8 cellular contexts compared by ENCODE assay signal in genomic region chr1:183477986-183478781, GRCh38.
DNase-seq lines count a peak whose midpoint lies in the region; ATAC-seq and TF ChIP-seq lines count a peak whose summit lies in the region.

No MANE protein-coding gene starts in this region.

- H3K9me3 Mint-ChIP-seq in activated naive CD8-positive, alpha-beta T cell (ENCODE audit: low read depth): no peaks in the 10 kb centered on the region

- no peak for TF ChIP-seq CTCF in GM12864 (IDR thresholded peaks at IDR 0.05; ENCODE audit: low read depth, low read length, missing control alignments)

- no peak for DNase-seq in GM12864 (ENCODE audit: low read depth)
- DNase-seq in NCI-H2081 treated with DMSO at 0.1 percent for 48 hours (lab: John Stamatoyannopoulos, UW): no peak
- no peak for DNase-seq in HEK293T (ENCODE audit: extremely low spot score)
- no peak for DNase-seq in anterior cingulate cortex (lab: John Stamatoyannopoulos, UW)
- no peak for DNase-seq in amniotic stem cell (lab: John Stamatoyannopoulos, UW)

- no peaks in the 10 kb centered on the region for H3K27me3 Mint-ChIP-seq in activated naive CD8-positive, alpha-beta T cell

- peaks cover 66% of the 10 kb centered on the region for H3K4me1 Mint-ChIP-seq in activated naive CD8-positive, alpha-beta T cell (ENCODE audit: low read depth)

- CTCF ChIA-PET in HEK293T (lab: Yijun Ruan, JAX): no interaction called here

- peak; percentile 19 for ATAC-seq in GM19468 (IDR thresholded peaks at IDR 0.05; ENCODE audit: extremely low read depth, unreplicated experiment)
- peak; percentile 52 for ATAC-seq in HG03460 (IDR thresholded peaks at IDR 0.05; ENCODE audit: unreplicated experiment)

- H3K4me3 ChIP-seq in GM12864 (ENCODE audit: low read depth, low read length): peak overlapping the region; percentile 20; the same call in 1 of the 2 replicates

- peaks cover 4% of the 10 kb centered on the region for H3K36me3 Mint-ChIP-seq in activated naive CD8-positive, alpha-beta T cell

- peak overlapping the region; percentile 55 for H3K4me3 Mint-ChIP-seq in activated naive CD8-positive, alpha-beta T cell

- peak overlapping the region; percentile 30 for H3K27ac Mint-ChIP-seq in activated naive CD8-positive, alpha-beta T cell

- POLR2A ChIA-PET in HEK293T (lab: Yijun Ruan, JAX): no interaction called here

TF ChIP-seq in HEK293T, 16 proteins besides CTCF, POLR2A, EP300 and RAD21:
- no peak for TF ChIP-seq CTBP1 (IDR thresholded peaks at IDR 0.05; ENCODE audit: borderline replicate concordance)
- TF ChIP-seq L3MBTL2 (conservative IDR thresholded peaks at IDR 0.05): no peak
- TF ChIP-seq ARNT (IDR thresholded peaks at IDR 0.05): no peak
- TF ChIP-seq PKNOX1 (IDR thresholded peaks at IDR 0.05): no peak
- no peak for TF ChIP-seq FOXM1 (IDR thresholded peaks at IDR 0.05; ENCODE audit: borderline replicate concordance)
- no peak for TF ChIP-seq SUZ12 (IDR thresholded peaks at IDR 0.05)
- no peak for TF ChIP-seq FOXK2 (IDR thresholded peaks at IDR 0.05)
- TF ChIP-seq SP1 (IDR thresholded peaks at IDR 0.05): no peak
- no peak for TF ChIP-seq ZNF384 (IDR thresholded peaks at IDR 0.05)
- no peak for TF ChIP-seq BHLHE40 (IDR thresholded peaks at IDR 0.05; ENCODE audit: borderline replicate concordance)
- TF ChIP-seq LEF1 (IDR thresholded peaks at IDR 0.05; ENCODE audit: borderline replicate concordance): no peak
- TF ChIP-seq NFRKB (IDR thresholded peaks at IDR 0.05): no peak
- TF ChIP-seq FOXA1 (IDR thresholded peaks at IDR 0.05): no peak
- no peak for TF ChIP-seq HDGF (IDR thresholded peaks at IDR 0.05; ENCODE audit: borderline replicate concordance)
- TF ChIP-seq ELF4 (IDR thresholded peaks at IDR 0.05): no peak
- TF ChIP-seq TARDBP (IDR thresholded peaks at IDR 0.05): no peak
